8 cellular contexts compared by ENCODE assay signal in genomic region chr9:137240841-137241489, GRCh38. TPM values are rescaled to one million over a fixed set of nuclear protein-coding genes. Genes with fewer than 3 reads are reported as not detected.
A peak's percentile ranks its signal among the peaks of the same experiment; 100 is the strongest.
DNase-seq lines count a peak whose midpoint lies in the region; TF ChIP-seq lines count a peak whose summit lies in the region.

Gene TUBB4B, plus strand, starts transcription at chr9:137241287. Its CDS starts 74 bp downstream, at chr9:137241361.

- H3K36me3 ChIP-seq in effector memory CD4-positive, alpha-beta T cell (ENCODE audit: control insufficient read depth, insufficient read depth, low read length), result peaks cover 22% of the 10 kb centered on the region

- H3K4me3 ChIP-seq in effector memory CD4-positive, alpha-beta T cell (ENCODE audit: insufficient read depth, low read depth, low read length, poor library complexity, severe bottlenecking), result peak within 1 kb of the TSS; percentile 66

- H3K27ac ChIP-seq in effector memory CD4-positive, alpha-beta T cell (ENCODE audit: insufficient read depth, low read length, poor library complexity, severe bottlenecking), result peak within 1 kb of the TSS; percentile 81

- CTCF ChIA-PET in activated CD8-positive, alpha-beta memory T cell treated with anti-CD3 and anti-CD28 coated beads for 36 hours (lab: Charles Lee), result interaction anchor here (1.2 to 2.4 kb wide), 7 partner anchors 10 to 212 kb away, joined by 3 to 8 read pairs (median 5); partner anchors contain the start of genes CYSRT1, MAN1B1, NELFB and RNF224

- no peaks in the 10 kb centered on the region for H3K9me3 ChIP-seq in effector memory CD4-positive, alpha-beta T cell (ENCODE audit: control insufficient read depth, low read length)

- H3K27me3 ChIP-seq in effector memory CD4-positive, alpha-beta T cell (replicated peaks; ENCODE audit: control insufficient read depth, insufficient read depth, low read length, poor library complexity, severe bottlenecking), result no peaks in the 10 kb centered on the region

- no peak for TF ChIP-seq CTCF in GM20000 (IDR thresholded peaks at IDR 0.05; ENCODE audit: extremely low read depth, missing control alignments)

- peaks cover 27% of the 10 kb centered on the region for H3K4me1 ChIP-seq in effector memory CD4-positive, alpha-beta T cell (ENCODE audit: control insufficient read depth, insufficient read depth, low read length, poor library complexity, severe bottlenecking)

- POLR2A ChIA-PET in activated CD8-positive, alpha-beta memory T cell treated with anti-CD3 and anti-CD28 coated beads for 36 hours (lab: Charles Lee), result interaction anchor here (0.6 to 5.0 kb wide), 17 partner anchors 14 to 878 kb away, joined by 3 to 60 read pairs (median 5); partner anchors contain the start of genes DNLZ, MAN1B1, NELFB and RNF208

- DNase-seq in CMK (ENCODE audit: low read depth) (peak; percentile 100), GM20000 (ENCODE audit: low spot score) (peak; percentile 100), HT-29 (ENCODE audit: low spot score) (peak; percentile 99), NOMO-1 (lab: John Stamatoyannopoulos, UW; ENCODE audit: unreplicated experiment in 2 of 2) (peak; percentile 100), lung microvascular endothelial cell (ENCODE audit: low read depth in 2 of 2) (peak; percentile 100)
- peak; percentile 98 for DNase-seq in effector memory CD4-positive, alpha-beta T cell
- peak; percentile 92 to 99 (median 92) for DNase-seq in stimulated activated CD4-positive, alpha-beta T cell treated with anti-CD3 and anti-CD28 coated beads, TNF-alpha, amount 100 ng/mL, for 48 hours (ENCODE audit: low read depth in 3 of 3)

RNA-seq across cellular contexts. Expression of gene TUBB4B, which starts in this region (rescaled TPM):
- 607 and 627 TPM in 2 replicates for total RNA-seq in HT-29 (2014; rRNA removed; shearing (Covaris generic))
- 100 to 1,000 TPM; 315 to 323 TPM for total RNA-seq in activated CD8-positive, alpha-beta memory T cell treated with anti-CD3 and anti-CD28 coated beads for 36 hours
- 103 and 110 TPM in 2 replicates for total RNA-seq in lung microvascular endothelial cell

Comparison
In these comparisons a context has a peak if more than half of its experiments do, and no peak if none do; other contexts are left out.
1. Peak in every context shown above with its lines: DNase-seq, H3K4me3 ChIP-seq and H3K27ac ChIP-seq.